In genomic region chr13:39310961-39311360, GRCh38 we compare ENCODE assay signal across 33 cellular contexts.
"Had no signal": no experiment of that assay in that cellular context is flagged by ENCODE, and none has a peak within 500 bp of the region (broad histone marks: within the 10 kb centered on the region; RNA-seq: fewer than 3 reads in every experiment).

No MANE protein-coding gene starts in this region.

- ATAC-seq: activated CD4-positive, alpha-beta T cell treated with anti-CD3 and anti-CD28 coated beads for 36 hours; activated CD8-positive, alpha-beta memory T cell treated with anti-CD3 and anti-CD28 coated beads, Interleukin-2, amount 10 ng/mL, durations not matched to agents 7 days and 5 days; activated CD8-positive, alpha-beta T cell treated with anti-CD3 and anti-CD28 coated beads, Interleukin-2, amount 10 ng/mL, durations not matched to agents 7 days and 5 days; activated naive CD8-positive, alpha-beta T cell treated with anti-CD3 and anti-CD28 coated beads, Interleukin-2, amount 50 U/mL, for 24 hours; body of pancreas; esophagus mucosa; T-helper 17 cell had no signal

- H3K27me3 ChIP-seq: adrenal gland, body of pancreas, dorsolateral prefrontal cortex had no signal

- H3K9me3 Mint-ChIP-seq: activated CD4-positive, alpha-beta memory T cell treated with anti-CD3 and anti-CD28 coated beads for 36 hours; activated CD4-positive, alpha-beta T cell treated with anti-CD3 and anti-CD28 coated beads, Interleukin-2, amount 10 ng/mL, durations not matched to agents 24 days and 14 days; activated naive CD4-positive, alpha-beta T cell treated with anti-CD3 and anti-CD28 coated beads for 36 hours; activated naive CD4-positive, alpha-beta T cell treated with anti-CD3 and anti-CD28 coated beads, Interleukin-2, amount 50 U/mL, for 24 hours; activated naive CD8-positive, alpha-beta T cell treated with anti-CD3 and anti-CD28 coated beads for 36 hours; activated naive CD8-positive, alpha-beta T cell treated with anti-CD3 and anti-CD28 coated beads, Interleukin-2, amount 50 U/mL, for 24 hours; activated T-helper 1 cell treated with anti-CD3 and anti-CD28 coated beads, Interleukin-12 subunit alpha, Interleukin-12 subunit beta, Interleukin-2, Interleukin-4 antibody, amounts not matched to agents 30 ng/mL and 10 ng/mL and 1 ng/mL, durations not matched to agents 14 hours and 24 hours and 36 hours; activated T-helper 2 cell treated with anti-CD3 and anti-CD28 coated beads, Interferon-gamma antibody, Interleukin-2, Interleukin-4, amounts not matched to agents 10 μg/mL and 5 μg/mL and 100 μg/mL, durations not matched to agents 14 hours and 24 hours and 36 hours; dendritic cell treated with granulocyte-macrophage colony-stimulating factor and Interleukin-4, amounts not matched to agents 40 ng/mL and 50 ng/mL, for 4 days; endodermal cell; T-helper 2 cell treated with Interferon-gamma antibody and Interleukin-4, amounts not matched to agents 5 μg/mL and 100 μg/mL, for 36 hours had no signal

- H3K27ac ChIP-seq: adrenal gland, body of pancreas had no signal

- H3K4me3 Mint-ChIP-seq: activated CD4-positive, alpha-beta memory T cell treated with anti-CD3 and anti-CD28 coated beads for 36 hours; activated CD4-positive, alpha-beta T cell treated with anti-CD3 and anti-CD28 coated beads for 36 hours; activated CD4-positive, alpha-beta T cell treated with anti-CD3 and anti-CD28 coated beads, Interleukin-2, amount 10 ng/mL, durations not matched to agents 24 days and 14 days; activated CD8-positive, alpha-beta memory T cell treated with anti-CD3 and anti-CD28 coated beads, Interleukin-2, amount 10 ng/mL, durations not matched to agents 7 days and 5 days; activated CD8-positive, alpha-beta T cell treated with anti-CD3 and anti-CD28 coated beads, Interleukin-2, amount 10 ng/mL, durations not matched to agents 7 days and 5 days; activated naive CD4-positive, alpha-beta T cell treated with anti-CD3 and anti-CD28 coated beads for 36 hours; activated naive CD4-positive, alpha-beta T cell treated with anti-CD3 and anti-CD28 coated beads, Interleukin-2, amount 50 U/mL, for 24 hours; activated naive CD8-positive, alpha-beta T cell treated with anti-CD3 and anti-CD28 coated beads for 36 hours; activated naive CD8-positive, alpha-beta T cell treated with anti-CD3 and anti-CD28 coated beads, Interleukin-2, amount 50 U/mL, for 24 hours; activated T-helper 1 cell treated with anti-CD3 and anti-CD28 coated beads, Interleukin-12 subunit alpha, Interleukin-12 subunit beta, Interleukin-2, Interleukin-4 antibody, amounts not matched to agents 30 ng/mL and 10 ng/mL and 1 ng/mL, durations not matched to agents 14 hours and 24 hours and 36 hours; dendritic cell treated with granulocyte-macrophage colony-stimulating factor and Interleukin-4, amounts not matched to agents 40 ng/mL and 50 ng/mL, for 4 days; endodermal cell; T-helper 17 cell; T-helper 2 cell treated with Interferon-gamma antibody and Interleukin-4, amounts not matched to agents 5 μg/mL and 100 μg/mL, for 36 hours had no signal

- H3K27ac Mint-ChIP-seq: activated CD4-positive, alpha-beta memory T cell treated with anti-CD3 and anti-CD28 coated beads for 36 hours; activated CD4-positive, alpha-beta T cell treated with anti-CD3 and anti-CD28 coated beads for 36 hours; activated CD4-positive, alpha-beta T cell treated with anti-CD3 and anti-CD28 coated beads, Interleukin-2, amount 10 ng/mL, durations not matched to agents 24 days and 14 days; activated CD8-positive, alpha-beta memory T cell treated with anti-CD3 and anti-CD28 coated beads, Interleukin-2, amount 10 ng/mL, durations not matched to agents 7 days and 5 days; activated CD8-positive, alpha-beta T cell treated with anti-CD3 and anti-CD28 coated beads, Interleukin-2, amount 10 ng/mL, durations not matched to agents 7 days and 5 days; activated naive CD4-positive, alpha-beta T cell treated with anti-CD3 and anti-CD28 coated beads for 36 hours; activated naive CD4-positive, alpha-beta T cell treated with anti-CD3 and anti-CD28 coated beads, Interleukin-2, amount 50 U/mL, for 24 hours; activated naive CD8-positive, alpha-beta T cell treated with anti-CD3 and anti-CD28 coated beads for 36 hours; activated naive CD8-positive, alpha-beta T cell treated with anti-CD3 and anti-CD28 coated beads, Interleukin-2, amount 50 U/mL, for 24 hours; activated T-helper 1 cell treated with anti-CD3 and anti-CD28 coated beads, Interleukin-12 subunit alpha, Interleukin-12 subunit beta, Interleukin-2, Interleukin-4 antibody, amounts not matched to agents 30 ng/mL and 10 ng/mL and 1 ng/mL, durations not matched to agents 14 hours and 24 hours and 36 hours; activated T-helper 2 cell treated with anti-CD3 and anti-CD28 coated beads, Interferon-gamma antibody, Interleukin-2, Interleukin-4, amounts not matched to agents 10 μg/mL and 5 μg/mL and 100 μg/mL, durations not matched to agents 14 hours and 24 hours and 36 hours; dendritic cell treated with granulocyte-macrophage colony-stimulating factor and Interleukin-4, amounts not matched to agents 40 ng/mL and 50 ng/mL, for 4 days; endodermal cell; T-helper 17 cell; T-helper 2 cell treated with Interferon-gamma antibody and Interleukin-4, amounts not matched to agents 5 μg/mL and 100 μg/mL, for 36 hours had no signal

- H3K36me3 Mint-ChIP-seq: activated CD4-positive, alpha-beta memory T cell treated with anti-CD3 and anti-CD28 coated beads for 36 hours; activated CD8-positive, alpha-beta memory T cell treated with anti-CD3 and anti-CD28 coated beads, Interleukin-2, amount 10 ng/mL, durations not matched to agents 7 days and 5 days; activated naive CD4-positive, alpha-beta T cell treated with anti-CD3 and anti-CD28 coated beads, Interleukin-2, amount 50 U/mL, for 24 hours; activated naive CD8-positive, alpha-beta T cell treated with anti-CD3 and anti-CD28 coated beads for 36 hours had no signal

- H3K4me1 Mint-ChIP-seq: activated CD4-positive, alpha-beta T cell treated with anti-CD3 and anti-CD28 coated beads, Interleukin-2, amount 10 ng/mL, durations not matched to agents 24 days and 14 days; activated naive CD4-positive, alpha-beta T cell treated with anti-CD3 and anti-CD28 coated beads, Interleukin-2, amount 50 U/mL, for 24 hours; activated naive CD8-positive, alpha-beta T cell treated with anti-CD3 and anti-CD28 coated beads for 36 hours; endodermal cell had no signal

- H3K9me3 ChIP-seq: adrenal gland, body of pancreas had no signal

- H3K36me3 ChIP-seq: adrenal gland had no signal

- H3K27me3 Mint-ChIP-seq: activated CD4-positive, alpha-beta T cell treated with anti-CD3 and anti-CD28 coated beads, Interleukin-2, amount 10 ng/mL, durations not matched to agents 24 days and 14 days; activated naive CD8-positive, alpha-beta T cell treated with anti-CD3 and anti-CD28 coated beads for 36 hours had no signal

- H3K4me1 ChIP-seq: adrenal gland, body of pancreas had no signal

- H3K4me3 ChIP-seq: adrenal gland, body of pancreas, coronary artery, dorsolateral prefrontal cortex had no signal

- DNase-seq: activated CD4-positive, alpha-beta memory T cell treated with anti-CD3 and anti-CD28 coated beads for 36 hours; activated CD4-positive, alpha-beta T cell treated with anti-CD3 and anti-CD28 coated beads for 36 hours; activated CD4-positive, alpha-beta T cell treated with anti-CD3 and anti-CD28 coated beads, Interleukin-2, amount 10 ng/mL, durations not matched to agents 24 days and 14 days; activated CD4-positive, CD25-positive, alpha-beta regulatory T cell; activated CD4-positive, CD25-positive, alpha-beta regulatory T cell treated with anti-CD3 and anti-CD28 coated beads, Interleukin-2, amount 50 U/mL, for 72 hours; activated CD8-positive, alpha-beta memory T cell treated with anti-CD3 and anti-CD28 coated beads, Interleukin-2, amount 10 ng/mL, durations not matched to agents 7 days and 5 days; activated CD8-positive, alpha-beta memory T cell treated with anti-CD3 and anti-CD28 coated beads, Interleukin-2, amount 50 U/mL, for 4 hours; activated CD8-positive, alpha-beta T cell treated with anti-CD3 and anti-CD28 coated beads, Interleukin-2, amount 10 ng/mL, durations not matched to agents 7 days and 5 days; activated effector memory CD4-positive, alpha-beta T cell treated with anti-CD3 and anti-CD28 coated beads, Interleukin-2, amount 50 U/mL, for 16 hours; activated naive CD4-positive, alpha-beta T cell treated with anti-CD3 and anti-CD28 coated beads for 36 hours; activated naive CD8-positive, alpha-beta T cell treated with anti-CD3 and anti-CD28 coated beads for 36 hours; activated naive CD8-positive, alpha-beta T cell treated with anti-CD3 and anti-CD28 coated beads, Interleukin-2, amount 50 U/mL, for 24 hours; activated T-cell treated with anti-CD3 and anti-CD28 coated beads, Interleukin-2, amount 50 U/mL, for 1 hour; activated T-cell treated with anti-CD3 and anti-CD28 coated beads, Interleukin-2, amount 50 U/mL, for 48 hours; adrenal gland; amygdala; aorta; body of pancreas; central memory CD4-positive, alpha-beta T cell; cerebellar nuclear complex; dorsolateral prefrontal cortex; effector memory CD4-positive, alpha-beta T cell; endodermal cell; T-helper 1 cell; T-helper 17 cell; T1000 had no signal
